In the genomic region with DNA sequence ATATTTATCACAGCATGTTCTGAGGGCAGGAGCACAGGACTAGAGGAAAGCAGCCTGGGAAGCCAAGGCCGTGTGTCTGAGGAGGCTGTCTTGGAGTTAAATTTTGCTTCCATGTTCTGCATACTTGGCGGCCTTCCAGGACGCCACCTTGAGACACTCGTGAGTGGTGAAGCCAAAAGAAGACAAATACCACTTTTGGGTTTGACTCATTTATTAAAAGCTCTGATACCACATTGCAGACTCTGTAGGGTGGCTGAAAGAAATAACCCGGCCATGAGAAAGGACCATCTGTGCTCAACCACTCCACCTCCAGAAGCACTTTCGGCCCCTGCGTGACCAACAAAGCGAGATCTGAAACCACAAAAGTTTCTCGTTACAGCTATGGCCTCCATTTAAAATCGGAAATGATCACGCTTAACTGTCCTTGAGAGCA, we compare ENCODE assay signal across 11 cellular contexts.
DNase-seq lines count a peak whose midpoint lies in the region; ATAC-seq, FAIRE-seq and TF ChIP-seq lines count a peak whose summit lies in the region.
"Had no signal": no experiment of that assay in that cellular context is flagged by ENCODE, and none has a peak within 500 bp of the region (broad histone marks: within the 10 kb centered on the region; RNA-seq: fewer than 3 reads in every experiment).

No MANE protein-coding gene starts in this region.

- TF ChIP-seq CTCF in kidney (IDR thresholded peaks at IDR 0.05; ENCODE audit: borderline replicate concordance, extremely low read depth, insufficient read depth): no peak

- POLR2A ChIA-PET in activated CD4-positive, alpha-beta memory T cell treated with anti-CD3 and anti-CD28 coated beads for 36 hours (lab: Charles Lee): no interaction called here

- FAIRE-seq in kidney (lab: Jason Lieb, UNC): no peak
- FAIRE-seq: TTC549 had no signal

- no peak overlapping the region for H3K9ac ChIP-seq in kidney (ENCODE audit: low read length in 2 of 2)

- ATAC-seq in GM18909 (IDR thresholded peaks at IDR 0.05; ENCODE audit: poor library complexity, unreplicated experiment): peak; percentile 94
- ATAC-seq in GM21786 (IDR thresholded peaks at IDR 0.05; ENCODE audit: unreplicated experiment): peak; percentile 94
- peak; percentile 90 for ATAC-seq in HG03457 (IDR thresholded peaks at IDR 0.05; ENCODE audit: unreplicated experiment)

- H3K9me3 Mint-ChIP-seq in activated CD4-positive, alpha-beta memory T cell treated with anti-CD3 and anti-CD28 coated beads for 36 hours: no peaks in the 10 kb centered on the region
- H3K9me3 Mint-ChIP-seq: endodermal cell had no signal

- H3K4me3 ChIP-seq in kidney (ENCODE audit: low read length in 2 of 2): no peak overlapping the region

- H3K36me3 Mint-ChIP-seq in activated CD4-positive, alpha-beta memory T cell treated with anti-CD3 and anti-CD28 coated beads for 36 hours: peaks cover 36% of the 10 kb centered on the region

- no peaks in the 10 kb centered on the region for H3K9me3 ChIP-seq in kidney (ENCODE audit: control insufficient read depth in 1 of 2, low read length in 2 of 2)

- peaks cover 2 to 7% of the 10 kb centered on the region in 2 donors for H3K4me1 ChIP-seq in kidney (ENCODE audit: control insufficient read depth in 1 of 2, insufficient read depth in 1 of 2, low read depth in 1 of 2, low read length in 2 of 2)

- no peak overlapping the region for H3K27ac Mint-ChIP-seq in activated CD4-positive, alpha-beta memory T cell treated with anti-CD3 and anti-CD28 coated beads for 36 hours
- H3K27ac Mint-ChIP-seq: endodermal cell had no signal

- peaks cover 36 to 50% of the 10 kb centered on the region in 2 donors for H3K36me3 ChIP-seq in kidney (ENCODE audit: control insufficient read depth in 1 of 2, insufficient read depth in 2 of 2, low read length in 2 of 2)

- intact Hi-C loops in kidney (cut with DNase I): no loop called here
- intact Hi-C loops in activated CD4-positive, alpha-beta memory T cell treated with anti-CD3 and anti-CD28 coated beads for 36 hours (cut with micrococcal nuclease): no loop called here

- H3K4me3 Mint-ChIP-seq in activated CD4-positive, alpha-beta memory T cell treated with anti-CD3 and anti-CD28 coated beads for 36 hours: no peak overlapping the region
- H3K4me3 Mint-ChIP-seq: endodermal cell had no signal

- H3K27ac ChIP-seq in kidney (ENCODE audit: low read depth in 2 of 2, low read length in 2 of 2): no peak overlapping the region

- no peaks in the 10 kb centered on the region for H3K4me1 Mint-ChIP-seq in activated CD4-positive, alpha-beta memory T cell treated with anti-CD3 and anti-CD28 coated beads for 36 hours (ENCODE audit: low read depth)
- H3K4me1 Mint-ChIP-seq: endodermal cell had no signal

- DNase-seq in kidney: peak; percentile 28
- DNase-seq in activated CD4-positive, alpha-beta memory T cell treated with anti-CD3 and anti-CD28 coated beads for 36 hours: no peak
- no peak for DNase-seq in putamen (ENCODE audit: low spot score)
- DNase-seq in activated CD4-positive, CD25-positive, alpha-beta regulatory T cell treated with anti-CD3 and anti-CD28 coated beads, Interleukin-2, amount 50 U/mL, for 72 hours: no peak
- DNase-seq in hepatic stellate cell (ENCODE audit: low spot score): no peak
- DNase-seq: activated gamma-delta T cell treated with Interleukin-2 at 50 U/mL for 16 hours, endodermal cell had no signal

- CTCF ChIA-PET in activated CD4-positive, alpha-beta memory T cell treated with anti-CD3 and anti-CD28 coated beads for 36 hours (lab: Charles Lee): no interaction called here

- H3K27me3 Mint-ChIP-seq in activated CD4-positive, alpha-beta memory T cell treated with anti-CD3 and anti-CD28 coated beads for 36 hours: no peaks in the 10 kb centered on the region
